ENCODE assay signal across 14 cellular contexts in genomic region chr1:154952664-154953063, GRCh38. TPM values are rescaled to one million over a fixed set of nuclear protein-coding genes. Genes with fewer than 3 reads are reported as not detected.
DNase-seq lines count a peak whose midpoint lies in the region; ATAC-seq, FAIRE-seq and TF ChIP-seq lines count a peak whose summit lies in the region.
"Had no signal": no experiment of that assay in that cellular context is flagged by ENCODE, and none has a peak within 500 bp of the region (broad histone marks: within the 10 kb centered on the region; RNA-seq: fewer than 3 reads in every experiment).

No MANE protein-coding gene starts in this region.

- peaks cover 27% of the 10 kb centered on the region for H3K36me3 ChIP-seq in CD4-positive, alpha-beta memory T cell (ENCODE audit: insufficient read depth, low read length)
- 0 out of 2 replicates have a peak, but pooled peaks cover 5% of the 10 kb centered on the region for H3K36me3 ChIP-seq in MM.1S (replicated peaks; ENCODE audit: insufficient read depth, low read length)
- peaks cover under 1% of the 10 kb centered on the region; the same call in 2 of the 3 replicates for H3K36me3 ChIP-seq in K562 (ENCODE audit: control insufficient read depth, insufficient read depth, low read length)
- peaks cover 32% of the 10 kb centered on the region for H3K36me3 ChIP-seq in lower lobe of right lung
- H3K36me3 ChIP-seq: MG63 had no signal

- H3K4me1 Mint-ChIP-seq in CD4-positive, alpha-beta memory T cell: peaks cover 47 to 85% (median 77%) of the 10 kb centered on the region in 4 donors
- H3K4me1 Mint-ChIP-seq in nephron: peaks cover 57% of the 10 kb centered on the region

- peaks cover 70% of the 10 kb centered on the region for H3K79me2 ChIP-seq in MM.1S (ENCODE audit: low read length)
- no peaks in the 10 kb centered on the region for H3K79me2 ChIP-seq in K562 (ENCODE audit: control insufficient read depth, insufficient read depth, low read length)

- peak overlapping the region; percentile 90 for H3K4me2 ChIP-seq in MM.1S (ENCODE audit: low read depth, low read length)
- no peak overlapping the region for H3K4me2 ChIP-seq in K562 (ENCODE audit: insufficient read depth, low read length)

- peak overlapping the region; percentile 94 to 100 (median 98) for H3K4me3 Mint-ChIP-seq in CD4-positive, alpha-beta memory T cell
- peak overlapping the region; percentile 12 to 46 (median 39) for H3K4me3 Mint-ChIP-seq in nephron

- POLR2A ChIA-PET in CD4-positive, alpha-beta memory T cell (lab: Charles Lee; ENCODE audit: partially characterized antibody): interaction anchor here (1.0 to 41.7 kb wide), 9 partner anchors 9 to 347 kb away, joined by 3 to 1543 read pairs (median 7); partner anchors contain the start of genes ADAM15, CKS1B, FLAD1 and KRTCAP2
- POLR2A ChIA-PET in K562 (lab: Yijun Ruan, JAX): interaction anchor here (0.6 to 1.8 kb wide), 5 partner anchors 9 to 283 kb away, joined by 3 to 7 read pairs (median 3); partner anchors contain the start of genes PYGO2 and SHC1

- peaks cover 0 to 3% (median 0%) of the 10 kb centered on the region in 8 donors for H3K9me3 Mint-ChIP-seq in CD4-positive, alpha-beta memory T cell
- H3K9me3 Mint-ChIP-seq in nephron: no peaks in the 10 kb centered on the region

- H3K36me3 Mint-ChIP-seq in CD4-positive, alpha-beta memory T cell: peaks cover 42 to 61% of the 10 kb centered on the region in 2 donors
- H3K36me3 Mint-ChIP-seq in nephron (ENCODE audit: low read depth): peaks cover 12% of the 10 kb centered on the region

- no peak for TF ChIP-seq CTCF in MM.1S (IDR thresholded peaks at IDR 0.05; ENCODE audit: low read length)
- no peak for TF ChIP-seq CTCF in K562 (IDR thresholded peaks at IDR 0.05 in 2 of 3, conservative IDR thresholded peaks at IDR 0.05 in 1 of 3; ENCODE audit: insufficient read depth in 2 of 3, low read depth in 1 of 3, low read length in 3 of 3)
- TF ChIP-seq CTCF in nephron (IDR thresholded peaks at IDR 0.05; ENCODE audit: unreplicated experiment in 3 of 3): no peak
- no peak for TF ChIP-seq CTCF in lower lobe of right lung (IDR thresholded peaks at IDR 0.05)

- 45% methylated on average over 6 of the region's 6 CpGs for WGBS in K562 (ENCODE audit: insufficient coverage, low coverage, missing lambda C conversion rate)

- intact Hi-C loops in CD4-positive, alpha-beta memory T cell (cut with micrococcal nuclease): no loop called here
- intact Hi-C loops in K562 (cut with micrococcal nuclease) (no loop called here), lower lobe of right lung (cut with DNase I) (no loop called here)

- BruUV-seq in K562 (replicated peaks; lab: Mats Ljungman, UMichigan): no TSS peak

- no peaks in the 10 kb centered on the region for H3K9me2 ChIP-seq in MM.1S (replicated peaks; ENCODE audit: insufficient read depth, low read length)

- no peak for TF ChIP-seq RAD21 in K562 (CRISPR knock-in tag; conservative IDR thresholded peaks at IDR 0.05 in 1 of 2, IDR thresholded peaks at IDR 0.05 in 1 of 2)

- peaks cover 82% of the 10 kb centered on the region for H3K4me1 ChIP-seq in CD4-positive, alpha-beta memory T cell (ENCODE audit: insufficient read depth, low read length)
- peaks cover 52% of the 10 kb centered on the region for H3K4me1 ChIP-seq in MM.1S (ENCODE audit: low read length)
- peaks cover 31 to 41% of the 10 kb centered on the region in 2 experiments for H3K4me1 ChIP-seq in K562 (replicated peaks in 1 of 2; ENCODE audit: control insufficient read depth in 2 of 2, insufficient read depth in 2 of 2, low read length in 2 of 2)
- peaks cover 39% of the 10 kb centered on the region for H3K4me1 ChIP-seq in lower lobe of right lung
- H3K4me1 ChIP-seq: foreskin keratinocyte had no signal

- TF ChIP-seq POLR2A in K562 (conservative IDR thresholded peaks at IDR 0.05): no peak

- no peak for TF ChIP-seq EP300 in K562 (IDR thresholded peaks at IDR 0.05; ENCODE audit: low read length)

- no peaks in the 10 kb centered on the region for H4K20me1 ChIP-seq in MM.1S (ENCODE audit: insufficient read depth, low read length)
- no peaks in the 10 kb centered on the region for H4K20me1 ChIP-seq in K562 (replicated peaks; ENCODE audit: control insufficient read depth, insufficient read depth, low read length)

- H3K27ac Mint-ChIP-seq in CD4-positive, alpha-beta memory T cell: peak overlapping the region; percentile 98 to 100 (median 100)
- peak overlapping the region; percentile 21 to 86 (median 84) for H3K27ac Mint-ChIP-seq in nephron

- in situ Hi-C loops in K562 (cut with MboI): no loop called here

- CTCF ChIA-PET in CD4-positive, alpha-beta memory T cell (lab: Charles Lee; ENCODE audit: partially characterized antibody): interaction anchor here (0.6 to 6.8 kb wide), 9 partner anchors 9 to 107 kb away, joined by 3 to 70 read pairs (median 4); partner anchors contain the start of genes ADAM15, PMVK and PYGO2
- CTCF ChIA-PET in K562 (lab: Yijun Ruan, JAX; ENCODE audit: low intra/inter-chr PET ratio): no interaction called here

- H2AFZ ChIP-seq in MM.1S (ENCODE audit: low read length) (no peak overlapping the region), K562 (ENCODE audit: low read depth, low read length) (no peak overlapping the region)

- H3K9me3 ChIP-seq in CD4-positive, alpha-beta memory T cell (ENCODE audit: control insufficient read depth in 1 of 2, low read length in 2 of 2): no peaks in the 10 kb centered on the region
- H3K9me3 ChIP-seq in MM.1S (replicated peaks; ENCODE audit: insufficient read depth, low read length) (no peaks in the 10 kb centered on the region), K562 (replicated peaks; ENCODE audit: control insufficient read depth, insufficient read depth, low read depth, low read length) (no peaks in the 10 kb centered on the region), lower lobe of right lung (no peaks in the 10 kb centered on the region)
- H3K9me3 ChIP-seq: MG63, right atrium auricular region had no signal

- peak overlapping the region; percentile 15 to 80 for H3K4me3 ChIP-seq in CD4-positive, alpha-beta memory T cell (ENCODE audit: low read length in 2 of 2)
- H3K4me3 ChIP-seq in MM.1S (ENCODE audit: low read length) (peak overlapping the region; percentile 80), K562 (no peak overlapping the region), lower lobe of right lung (no peak overlapping the region)
- H3K4me3 ChIP-seq: MG63, right atrium auricular region, SK-N-MC had no signal

- peak in 1 of 5 donors; percentile 16 for DNase-seq in CD4-positive, alpha-beta memory T cell
- DNase-seq in MM.1S: peak; percentile 44
- DNase-seq in K562 (ENCODE audit: extremely low read depth in 1 of 4, low spot score in 3 of 4): no peak
- no peak for DNase-seq in lower lobe of right lung
- no peak for DNase-seq in NCI-H2029 (lab: John Stamatoyannopoulos, UW)
- DNase-seq: foreskin keratinocyte, MG63 had no signal

- H3K27me3 Mint-ChIP-seq in CD4-positive, alpha-beta memory T cell: no peaks in the 10 kb centered on the region
- H3K27me3 Mint-ChIP-seq in nephron (ENCODE audit: low read depth): no peaks in the 10 kb centered on the region

- FAIRE-seq in K562 (lab: Jason Lieb, UNC): no peak
- FAIRE-seq: H54 had no signal

- H3K27ac ChIP-seq in CD4-positive, alpha-beta memory T cell (ENCODE audit: low read depth, low read length): peak overlapping the region; percentile 100
- peak overlapping the region; percentile 95 for H3K27ac ChIP-seq in MM.1S (ENCODE audit: low read length)
- no peak overlapping the region for H3K27ac ChIP-seq in K562 (ENCODE audit: extremely low read depth, low read depth, low read length)
- H3K27ac ChIP-seq in lower lobe of right lung: no peak overlapping the region
- H3K27ac ChIP-seq: foreskin keratinocyte, HL-60, right atrium auricular region, SK-N-MC had no signal

- no peaks in the 10 kb centered on the region for H3K9me1 ChIP-seq in K562 (ENCODE audit: control insufficient read depth, insufficient read depth, low read length)

- H3K27me3 ChIP-seq in CD4-positive, alpha-beta memory T cell (ENCODE audit: insufficient read depth, low read length): no peaks in the 10 kb centered on the region
- H3K27me3 ChIP-seq in MM.1S (replicated peaks; ENCODE audit: insufficient read depth, low read length) (no peaks in the 10 kb centered on the region), K562 (ENCODE audit: control insufficient read depth in 2 of 2, insufficient read depth in 2 of 2, low read length in 2 of 2) (no peaks in the 10 kb centered on the region), lower lobe of right lung (ENCODE audit: low read depth) (no peaks in the 10 kb centered on the region)
- H3K27me3 ChIP-seq: foreskin keratinocyte, MG63, right atrium auricular region had no signal

- ATAC-seq in K562 (no peak), lower lobe of right lung (no peak), GM21447 (IDR thresholded peaks at IDR 0.05; ENCODE audit: unreplicated experiment) (no peak), GM21717 (IDR thresholded peaks at IDR 0.05; ENCODE audit: unreplicated experiment) (no peak)
- ATAC-seq: foreskin keratinocyte had no signal

- H3F3A ChIP-seq in MM.1S (ENCODE audit: insufficient read depth, low read length): peaks cover 83% of the 10 kb centered on the region

- H3K9ac ChIP-seq in MM.1S (ENCODE audit: low read length) (peak overlapping the region; percentile 92), K562 (ENCODE audit: insufficient read depth in 1 of 2, low read depth in 2 of 2, low read length in 2 of 2) (peak overlapping the region in 1 of 2 experiments; percentile 43; a peak in 1 of 4 replicates)

RNA-seq across cellular contexts. Expression of gene PBXIP1, which starts 3.2 kb away (rescaled TPM):
- total RNA-seq in CD4-positive, alpha-beta memory T cell: 100 to 1,000 TPM; 435 to 438 TPM
- 100 to 1,000 TPM; 263 to 404 TPM for polyA plus RNA-seq in CD4-positive, alpha-beta memory T cell
- 10.0 and 21.8 TPM in 2 replicates for total RNA-seq in K562 (2011; cell fraction: chromatin; rRNA removed; ENCODE audit: low replicate concordance)
- total RNA-seq in K562 (2011; cell fraction: nucleolus; rRNA removed): 12.2 and 13.8 TPM in 2 replicates
- total RNA-seq in K562 (2011; cell fraction: nucleoplasm; rRNA removed): 14.2 and 19.3 TPM in 2 replicates
- total RNA-seq in K562 (2014; rRNA removed): 8.2 and 10.2 TPM in 2 replicates
- total RNA-seq in K562 (2014; rRNA removed; fragmentation: Illumina TruSeq; extraction: Trizol): 2.7 and 3.0 TPM in 2 replicates
- 4.9 and 5.1 TPM in 2 replicates for total RNA-seq in K562 (2015; rRNA removed; fragmentation: Illumina TruSeq; extraction: Trizol)
- 6.3 and 8.3 TPM in 2 replicates for total RNA-seq in K562 (2021)
- 6.9 and 7.9 TPM in 2 replicates for polyA plus RNA-seq in K562 (2011; rRNA removed)
- polyA plus RNA-seq in K562 (2011; cell fraction: cytosol; rRNA removed): 7.4 and 8.1 TPM in 2 replicates
- polyA plus RNA-seq in K562 (2011; cell fraction: nucleus; rRNA removed): 14.0 and 19.5 TPM in 2 replicates
- polyA plus RNA-seq in K562 (2012): 8.3 and 23.2 TPM in 2 replicates
- polyA plus RNA-seq in K562 (2014; fragmentation: Illumina TruSeq; extraction: Trizol): 5.8 and 6.8 TPM in 2 replicates
- polyA plus RNA-seq in K562 (2014; fragmentation: Nextera tagmentation; extraction: Ambion mirVana): under 1 TPM; 0.13 to 0.22 TPM
- 8.0 TPM in 2 replicates for polyA plus RNA-seq in K562 (2014; rRNA removed)
- polyA minus RNA-seq in K562 (2011; rRNA and poly(A)+ RNA removed): 3.3 and 4.3 TPM in 2 replicates
- 4.0 and 9.3 TPM in 2 replicates for polyA minus RNA-seq in K562 (2011; cell fraction: cytosol; rRNA and poly(A)+ RNA removed)
- polyA minus RNA-seq in K562 (2011; cell fraction: nucleus; rRNA and poly(A)+ RNA removed): 2.8 and 3.6 TPM in 2 replicates
- 68.1 TPM for total RNA-seq in lower lobe of right lung

RNA-seq across cellular contexts. Expression of gene PYGO2, which starts 8.9 kb away (rescaled TPM):
- total RNA-seq in CD4-positive, alpha-beta memory T cell: 10 to 100 TPM; 78.4 to 80.2 TPM
- polyA plus RNA-seq in CD4-positive, alpha-beta memory T cell: 10 to 100 TPM; 22.5 to 54.2 TPM
- total RNA-seq in K562 (2011; cell fraction: chromatin; rRNA removed; ENCODE audit: low replicate concordance): 24.1 and 50.9 TPM in 2 replicates
- total RNA-seq in K562 (2011; cell fraction: nucleolus; rRNA removed): 40.4 and 41.1 TPM in 2 replicates
- total RNA-seq in K562 (2011; cell fraction: nucleoplasm; rRNA removed): 36.8 and 44.0 TPM in 2 replicates
- 18.2 and 28.9 TPM in 2 replicates for total RNA-seq in K562 (2014; rRNA removed)
- 15.2 and 15.8 TPM in 2 replicates for total RNA-seq in K562 (2014; rRNA removed; fragmentation: Illumina TruSeq; extraction: Trizol)
- total RNA-seq in K562 (2015; rRNA removed; fragmentation: Illumina TruSeq; extraction: Trizol): 17.7 and 18.1 TPM in 2 replicates
- total RNA-seq in K562 (2021): 36.2 and 36.7 TPM in 2 replicates
- polyA plus RNA-seq in K562 (2011; rRNA removed): 23.5 and 28.3 TPM in 2 replicates
- 26.2 and 37.5 TPM in 2 replicates for polyA plus RNA-seq in K562 (2011; cell fraction: cytosol; rRNA removed)
- 43.0 and 57.2 TPM in 2 replicates for polyA plus RNA-seq in K562 (2011; cell fraction: nucleus; rRNA removed)
- polyA plus RNA-seq in K562 (2012): 25.4 and 27.4 TPM in 2 replicates
- 32.5 and 34.3 TPM in 2 replicates for polyA plus RNA-seq in K562 (2014; fragmentation: Illumina TruSeq; extraction: Trizol)
- 1 to 10 TPM; 8.3 to 8.6 TPM for polyA plus RNA-seq in K562 (2014; fragmentation: Nextera tagmentation; extraction: Ambion mirVana)
- polyA plus RNA-seq in K562 (2014; rRNA removed): 24.6 and 28.1 TPM in 2 replicates
- 14.7 and 16.1 TPM in 2 replicates for polyA minus RNA-seq in K562 (2011; rRNA and poly(A)+ RNA removed)
- 13.7 and 16.1 TPM in 2 replicates for polyA minus RNA-seq in K562 (2011; cell fraction: cytosol; rRNA and poly(A)+ RNA removed)
- 13.5 and 15.3 TPM in 2 replicates for polyA minus RNA-seq in K562 (2011; cell fraction: nucleus; rRNA and poly(A)+ RNA removed)
- total RNA-seq in lower lobe of right lung: 27.4 TPM

RNA-seq across cellular contexts. Expression of gene PMVK, which starts 16.1 kb away (rescaled TPM):
- total RNA-seq in CD4-positive, alpha-beta memory T cell: 10 to 100 TPM; 17.6 to 21.2 TPM
- polyA plus RNA-seq in CD4-positive, alpha-beta memory T cell: 10 to 100 TPM; 61.7 to 87.0 TPM
- total RNA-seq in K562 (2011; cell fraction: chromatin; rRNA removed; ENCODE audit: low replicate concordance): 0.67 and 3.0 TPM in 2 replicates
- 3.2 and 5.5 TPM in 2 replicates for total RNA-seq in K562 (2011; cell fraction: nucleolus; rRNA removed)
- total RNA-seq in K562 (2011; cell fraction: nucleoplasm; rRNA removed): 2.6 and 3.1 TPM in 2 replicates
- total RNA-seq in K562 (2014; rRNA removed) (6.3 and 6.5 TPM in 2 replicates), K562 (2014; rRNA removed; fragmentation: Illumina TruSeq; extraction: Trizol) (4.7 and 6.0 TPM in 2 replicates), K562 (2015; rRNA removed; fragmentation: Illumina TruSeq; extraction: Trizol) (9.4 and 9.9 TPM in 2 replicates), K562 (2021) (11.8 and 14.1 TPM in 2 replicates), lower lobe of right lung (34.1 TPM)
- polyA plus RNA-seq in K562 (2011; rRNA removed) (9.5 and 11.4 TPM in 2 replicates), K562 (2014; fragmentation: Illumina TruSeq; extraction: Trizol) (6.3 and 9.6 TPM in 2 replicates), K562 (2014; fragmentation: Nextera tagmentation; extraction: Ambion mirVana) (1 to 10 TPM; 1.1 to 3.8 TPM), K562 (2014; rRNA removed) (15.3 and 16.4 TPM in 2 replicates)
- polyA plus RNA-seq in K562 (2011; cell fraction: cytosol; rRNA removed): 10.1 and 13.2 TPM in 2 replicates
- 3.5 and 5.5 TPM in 2 replicates for polyA plus RNA-seq in K562 (2011; cell fraction: nucleus; rRNA removed)
- 23.3 and 24.8 TPM in 2 replicates for polyA plus RNA-seq in K562 (2012)
- 3.7 and 5.3 TPM in 2 replicates for polyA minus RNA-seq in K562 (2011; rRNA and poly(A)+ RNA removed)
- polyA minus RNA-seq in K562 (2011; cell fraction: cytosol; rRNA and poly(A)+ RNA removed): 5.9 and 6.6 TPM in 2 replicates
- polyA minus RNA-seq in K562 (2011; cell fraction: nucleus; rRNA and poly(A)+ RNA removed): 1.5 and 1.7 TPM in 2 replicates

RNA-seq across cellular contexts. Expression of gene SHC1, which starts 17.9 kb away (rescaled TPM):
- 10 to 100 TPM; 78.4 to 81.7 TPM for total RNA-seq in CD4-positive, alpha-beta memory T cell
- 10 to 100 TPM; 36.4 to 44.5 TPM for polyA plus RNA-seq in CD4-positive, alpha-beta memory T cell
- 85.7 and 174 TPM in 2 replicates for total RNA-seq in K562 (2011; cell fraction: chromatin; rRNA removed; ENCODE audit: low replicate concordance)
- total RNA-seq in K562 (2011; cell fraction: nucleolus; rRNA removed): 69.6 and 76.4 TPM in 2 replicates
- total RNA-seq in K562 (2011; cell fraction: nucleoplasm; rRNA removed): 94.4 and 106 TPM in 2 replicates
- 51.9 and 57.2 TPM in 2 replicates for total RNA-seq in K562 (2014; rRNA removed)
- total RNA-seq in K562 (2014; rRNA removed; fragmentation: Illumina TruSeq; extraction: Trizol): 34.1 and 35.4 TPM in 2 replicates
- total RNA-seq in K562 (2015; rRNA removed; fragmentation: Illumina TruSeq; extraction: Trizol): 34.4 and 35.9 TPM in 2 replicates
- 66.4 and 68.4 TPM in 2 replicates for total RNA-seq in K562 (2021)
- polyA plus RNA-seq in K562 (2011; rRNA removed): 64.8 and 81.2 TPM in 2 replicates
- 63.5 and 90.8 TPM in 2 replicates for polyA plus RNA-seq in K562 (2011; cell fraction: cytosol; rRNA removed)
- polyA plus RNA-seq in K562 (2011; cell fraction: nucleus; rRNA removed): 143 and 200 TPM in 2 replicates
- polyA plus RNA-seq in K562 (2012): 57.8 and 71.5 TPM in 2 replicates
- polyA plus RNA-seq in K562 (2014; fragmentation: Illumina TruSeq; extraction: Trizol): 93.7 and 113 TPM in 2 replicates
- 1 to 10 TPM; 4.1 to 5.4 TPM for polyA plus RNA-seq in K562 (2014; fragmentation: Nextera tagmentation; extraction: Ambion mirVana)
- 57.7 and 58.0 TPM in 2 replicates for polyA plus RNA-seq in K562 (2014; rRNA removed)
- polyA minus RNA-seq in K562 (2011; rRNA and poly(A)+ RNA removed): 45.0 and 49.1 TPM in 2 replicates
- polyA minus RNA-seq in K562 (2011; cell fraction: cytosol; rRNA and poly(A)+ RNA removed): 30.6 and 37.4 TPM in 2 replicates
- polyA minus RNA-seq in K562 (2011; cell fraction: nucleus; rRNA and poly(A)+ RNA removed): 22.3 and 27.7 TPM in 2 replicates
- total RNA-seq in lower lobe of right lung: 94.8 TPM

RNA-seq across cellular contexts. Expression of gene CKS1B, which starts 21.8 kb away (rescaled TPM):
- 10 to 100 TPM; 12.2 to 13.0 TPM for total RNA-seq in CD4-positive, alpha-beta memory T cell
- polyA plus RNA-seq in CD4-positive, alpha-beta memory T cell: 10 to 100 TPM; 50.2 to 67.9 TPM
- 61.9 and 74.9 TPM in 2 replicates for total RNA-seq in K562 (2011; cell fraction: chromatin; rRNA removed; ENCODE audit: low replicate concordance)
- total RNA-seq in K562 (2011; cell fraction: nucleolus; rRNA removed): 70.0 and 71.3 TPM in 2 replicates
- total RNA-seq in K562 (2011; cell fraction: nucleoplasm; rRNA removed): 120 and 182 TPM in 2 replicates
- total RNA-seq in K562 (2014; rRNA removed) (215 and 262 TPM in 2 replicates), K562 (2014; rRNA removed; fragmentation: Illumina TruSeq; extraction: Trizol) (364 and 410 TPM in 2 replicates), K562 (2015; rRNA removed; fragmentation: Illumina TruSeq; extraction: Trizol) (269 and 292 TPM in 2 replicates), K562 (2021) (256 and 270 TPM in 2 replicates), lower lobe of right lung (28.5 TPM)
- polyA plus RNA-seq in K562 (2011; rRNA removed) (754 and 835 TPM in 2 replicates), K562 (2014; fragmentation: Illumina TruSeq; extraction: Trizol) (611 and 624 TPM in 2 replicates), K562 (2014; fragmentation: Nextera tagmentation; extraction: Ambion mirVana) (1,000 to 10,000 TPM; 1,039 to 1,103 TPM), K562 (2014; rRNA removed) (460 and 477 TPM in 2 replicates)
- polyA plus RNA-seq in K562 (2011; cell fraction: cytosol; rRNA removed): 831 and 1,136 TPM in 2 replicates
- polyA plus RNA-seq in K562 (2011; cell fraction: nucleus; rRNA removed): 223 and 387 TPM in 2 replicates
- polyA plus RNA-seq in K562 (2012): 544 and 581 TPM in 2 replicates
- 383 and 393 TPM in 2 replicates for polyA minus RNA-seq in K562 (2011; rRNA and poly(A)+ RNA removed)
- 80.9 and 85.6 TPM in 2 replicates for polyA minus RNA-seq in K562 (2011; cell fraction: cytosol; rRNA and poly(A)+ RNA removed)
- 24.2 and 63.2 TPM in 2 replicates for polyA minus RNA-seq in K562 (2011; cell fraction: nucleus; rRNA and poly(A)+ RNA removed)

Comparison
In these comparisons a context has a peak if more than half of its experiments do, and no peak if none do; other contexts are left out.
1. H3K27ac ChIP-seq: peak in CD4-positive, alpha-beta memory T cell (single experiment) and MM.1S (single experiment); none in K562 (single experiment) and lower lobe of right lung (single experiment).
2. H3K4me3 ChIP-seq: peak in CD4-positive, alpha-beta memory T cell (2 of 2) and MM.1S (single experiment); none in K562 (single experiment) and lower lobe of right lung (single experiment).